Comparison of ENCODE assay signal across 8 cellular contexts in genomic region chr11:120929664-120930154, GRCh38.
DNase-seq lines count a peak whose midpoint lies in the region; ATAC-seq and TF ChIP-seq lines count a peak whose summit lies in the region.

No MANE protein-coding gene starts in this region.

- H3K9me3 Mint-ChIP-seq in GM23338, result no peaks in the 10 kb centered on the region

- peaks cover 8% of the 10 kb centered on the region for H3K27me3 Mint-ChIP-seq in GM23338 (ENCODE audit: insufficient read depth, low read depth, poor library complexity)

- no peaks in the 10 kb centered on the region for H3K9me2 ChIP-seq in GM23338 (ENCODE audit: insufficient read depth)

- H3K36me3 ChIP-seq in BJ (ENCODE audit: control insufficient read depth, insufficient read depth, low read length) (no peaks in the 10 kb centered on the region), GM23338 (ENCODE audit: insufficient read depth) (no peaks in the 10 kb centered on the region)

- POLR2A ChIA-PET in BJ (lab: Charles Lee), result no interaction called here

- 32% methylated on average over 13 of the region's 13 CpGs for WGBS in right cardiac atrium

- H3K27ac ChIP-seq in GM23338 (ENCODE audit: low read depth) (no peak overlapping the region), right cardiac atrium (ENCODE audit: low read length) (no peak overlapping the region)

- no peaks in the 10 kb centered on the region for H3K36me3 Mint-ChIP-seq in GM23338 (ENCODE audit: low read depth)

- H3K4me2 ChIP-seq in GM23338, result no peak overlapping the region; the same call in 1 of the 2 replicates

- intact Hi-C loops in right cardiac atrium (cut with DNase I), result no loop called here

- ATAC-seq in GM23338, result peak; percentile 90
- ATAC-seq in right cardiac atrium, result peak; percentile 71 to 84
- no peak for ATAC-seq in GM19467 (IDR thresholded peaks at IDR 0.05; ENCODE audit: unreplicated experiment)
- ATAC-seq in GM21447 (IDR thresholded peaks at IDR 0.05; ENCODE audit: unreplicated experiment), result no peak

- H3K4me3 Mint-ChIP-seq in GM23338, result no peak overlapping the region

- H3K4me1 ChIP-seq in GM23338 (ENCODE audit: insufficient read depth) (no peaks in the 10 kb centered on the region; the same call in 1 of the 2 replicates), right cardiac atrium (ENCODE audit: control insufficient read depth, insufficient read depth, low read length) (no peaks in the 10 kb centered on the region)

- DNase-seq in BJ (ENCODE audit: low read depth) (no peak), GM23338 (ENCODE audit: low spot score) (peak; percentile 94), NCI-H774 (lab: John Stamatoyannopoulos, UW) (peak; percentile 19), right cardiac atrium (peak; percentile 51 to 74 (median 74))
- peak; percentile 6 for DNase-seq in activated T-helper 9 cell treated with anti-CD3 and anti-CD28 coated beads, Interleukin-2, amount 50 U/mL, for 16 hours (ENCODE audit: low read depth)
- peak; percentile 19 to 47 (median 24) for DNase-seq in stimulated activated CD4-positive, alpha-beta T cell treated with anti-CD3 and anti-CD28 coated beads, Interleukin-12 subunit alpha, Interleukin-12 subunit beta, amount 100 ng/mL, for 48 hours (ENCODE audit: low read depth in 2 of 3, low spot score in 1 of 3)

- H3K4me1 Mint-ChIP-seq in GM23338, result peaks cover 27% of the 10 kb centered on the region

- no peak overlapping the region for H3K4me3 ChIP-seq in BJ (ENCODE audit: low read depth, low read length)
- H3K4me3 ChIP-seq in GM23338, result no peak overlapping the region
- H3K4me3 ChIP-seq in right cardiac atrium (ENCODE audit: low read length), result no peak overlapping the region

- H3K27me3 ChIP-seq in BJ (ENCODE audit: control insufficient read depth, insufficient read depth, low read length) (no peaks in the 10 kb centered on the region; the same call in 1 of the 2 replicates), GM23338 (ENCODE audit: insufficient read depth) (no peaks in the 10 kb centered on the region), right cardiac atrium (ENCODE audit: control insufficient read depth, insufficient read depth) (no peaks in the 10 kb centered on the region)

- no peak overlapping the region for H3K27ac Mint-ChIP-seq in GM23338

- TF ChIP-seq CTCF in BJ (IDR thresholded peaks at IDR 0.05; ENCODE audit: insufficient read depth, low read depth, low read length), result peak; percentile 58
- TF ChIP-seq CTCF in GM23338 (conservative IDR thresholded peaks at IDR 0.05; ENCODE audit: low read depth in 2 of 2), result peak; percentile 82 to 84

- H2AFZ ChIP-seq in GM23338, result no peak overlapping the region; the same call in 1 of the 2 replicates

- H3K79me2 ChIP-seq in GM23338 (replicated peaks; ENCODE audit: insufficient read depth), result no peaks in the 10 kb centered on the region

- CTCF ChIA-PET in BJ (lab: Yijun Ruan, JAX), result interaction anchor here (0.6 to 1.5 kb wide), 8 partner anchors 12 to 613 kb away, joined by 3 to 4 read pairs (median 3); no protein-coding TSS in a partner anchor

- no peaks in the 10 kb centered on the region; the same call in 1 of the 2 replicates for H4K20me1 ChIP-seq in GM23338 (replicated peaks; ENCODE audit: insufficient read depth)

- no peaks in the 10 kb centered on the region for H3K9me3 ChIP-seq in right cardiac atrium (ENCODE audit: control insufficient read depth, low read length)

- H3F3A ChIP-seq in GM23338 (replicated peaks; ENCODE audit: low read depth), result no peaks in the 10 kb centered on the region

TF ChIP-seq in GM23338, 12 proteins besides CTCF, POLR2A, EP300 and RAD21:
- TF ChIP-seq EZH2 (IDR thresholded peaks at IDR 0.05; ENCODE audit: low read depth, unreplicated experiment), result no peak
- no peak for TF ChIP-seq JUNB (IDR thresholded peaks at IDR 0.05; ENCODE audit: unreplicated experiment)
- no peak for TF ChIP-seq ZNF462 (CRISPR knock-in tag; IDR thresholded peaks at IDR 0.05)
TF ChIP-seq in GM23338: peak in this region for 0.

Comparison
In these comparisons a context has a peak if more than half of its experiments do, and no peak if none do; other contexts are left out.
1. ATAC-seq: peak in GM23338 (single experiment) and right cardiac atrium (2 of 2); none in GM19467 (single experiment) and GM21447 (single experiment).